13 cellular contexts compared by ENCODE assay signal in the genomic region with DNA sequence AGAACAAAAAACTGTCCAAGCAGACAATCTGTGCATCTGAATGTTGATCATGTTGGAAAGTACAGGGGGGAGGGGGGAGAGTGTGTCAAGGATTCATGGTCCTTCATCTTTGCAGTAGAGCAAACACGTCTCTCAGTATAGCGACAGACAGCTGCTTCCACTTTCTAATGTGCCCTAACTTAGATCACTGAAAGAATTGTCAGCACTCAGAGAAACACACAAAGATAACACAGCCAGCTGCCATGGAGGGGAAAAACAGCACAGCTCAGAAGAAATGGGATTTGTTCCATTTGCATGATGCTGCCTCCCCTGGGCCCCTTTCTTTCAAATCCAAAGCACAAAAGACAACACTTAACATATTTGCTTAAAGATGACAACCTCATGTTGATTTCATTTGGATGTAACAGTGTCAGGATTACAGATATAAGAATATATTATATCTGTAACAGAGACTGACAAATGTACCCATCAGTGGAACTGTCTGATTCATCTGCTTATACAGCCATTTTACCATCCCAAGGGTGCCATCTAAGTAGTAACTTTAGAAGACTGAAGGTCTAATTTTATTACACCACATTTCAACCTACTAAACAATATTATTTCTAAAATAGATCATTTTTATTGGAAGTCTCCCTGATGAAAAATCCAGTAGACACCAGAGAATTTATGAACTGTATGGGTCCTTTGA. TPM values are rescaled to one million over a fixed set of nuclear protein-coding genes. Genes with fewer than 3 reads are reported as not detected.
DNase-seq lines count a peak whose midpoint lies in the region; ATAC-seq and TF ChIP-seq lines count a peak whose summit lies in the region.
"Had no signal": no experiment of that assay in that cellular context is flagged by ENCODE, and none has a peak within 500 bp of the region (broad histone marks: within the 10 kb centered on the region; RNA-seq: fewer than 3 reads in every experiment).

No MANE protein-coding gene starts in this region.

- ATAC-seq in left lobe of liver, result no peak
- ATAC-seq: activated CD4-positive, CD25-positive, alpha-beta regulatory T cell treated with anti-CD3 and anti-CD28 coated beads, Interleukin-2, amount 50 U/mL, for 24 hours; mucosa of descending colon had no signal

- peak overlapping the region; percentile 16 to 83; a peak in 3 of 4 replicates for H3K27ac ChIP-seq in SK-N-SH (ENCODE audit: low read depth in 2 of 2, low read length in 1 of 2)
- H3K27ac ChIP-seq in right atrium auricular region, result peak overlapping the region; percentile 36 to 41

- no peaks in the 10 kb centered on the region for H3K9me2 ChIP-seq in SK-N-SH

- 0 out of 2 replicates have a peak, but pooled peaks have one; percentile 9 for TF ChIP-seq RAD21 in SK-N-SH (IDR thresholded peaks at IDR 0.05; ENCODE audit: low read length)

- CTCF ChIA-PET in SK-N-SH (lab: Yijun Ruan, JAX), result interaction anchor here (0.9 to 1.1 kb wide), 3 partner anchors 9 to 372 kb away, joined by 3 read pairs; no protein-coding TSS in a partner anchor

- H3F3A ChIP-seq in SK-N-SH (replicated peaks; ENCODE audit: insufficient read depth), result no peaks in the 10 kb centered on the region

- DNase-seq in NCI-H187 treated with DMSO at 0.1 percent for 48 hours (lab: John Stamatoyannopoulos, UW) (peak; percentile 3), NCI-H187 (lab: John Stamatoyannopoulos, UW) (no peak), SK-N-SH (peak; percentile 49), right atrium auricular region (ENCODE audit: low spot score) (no peak), superior temporal gyrus (ENCODE audit: extremely low spot score) (peak; percentile 78), NCI-H2029 (lab: John Stamatoyannopoulos, UW) (no peak), left lobe of liver (ENCODE audit: low spot score) (no peak)
- no peak for DNase-seq in activated naive CD4-positive, alpha-beta T cell treated with Interleukin-2 at 50 U/mL for 16 hours
- DNase-seq: body of pancreas, DMS79, mucosa of descending colon had no signal

- H3K79me2 ChIP-seq in SK-N-SH (ENCODE audit: insufficient read depth), result no peaks in the 10 kb centered on the region

- no peak for TF ChIP-seq CTCF in SK-N-SH (IDR thresholded peaks at IDR 0.05)
- no peak for TF ChIP-seq CTCF in right atrium auricular region (IDR thresholded peaks at IDR 0.05)

- H4K20me1 ChIP-seq in SK-N-SH (ENCODE audit: insufficient read depth), result no peaks in the 10 kb centered on the region

- no peaks in the 10 kb centered on the region for H3K36me3 ChIP-seq in SK-N-SH (replicated peaks in 1 of 2; ENCODE audit: control insufficient read depth in 1 of 2, insufficient read depth in 2 of 2, low read length in 1 of 2)
- no peaks in the 10 kb centered on the region for H3K36me3 ChIP-seq in right atrium auricular region

- H3K27me3 ChIP-seq in SK-N-SH (ENCODE audit: insufficient read depth) (no peaks in the 10 kb centered on the region), right atrium auricular region (no peaks in the 10 kb centered on the region)
- H3K27me3 ChIP-seq: body of pancreas had no signal

- H3K4me2 ChIP-seq in SK-N-SH, result peak overlapping the region; percentile 37; the same call in 1 of the 2 replicates

- POLR2A ChIA-PET in SK-N-SH (lab: Yijun Ruan, JAX), result no interaction called here

- H3K9me3 ChIP-seq in SK-N-SH (no peaks in the 10 kb centered on the region), right atrium auricular region (no peaks in the 10 kb centered on the region)
- H3K9me3 ChIP-seq: body of pancreas, mucosa of descending colon had no signal

- TF ChIP-seq EP300 in SK-N-SH (IDR thresholded peaks at IDR 0.05; ENCODE audit: borderline replicate concordance in 1 of 2, low read depth in 1 of 2, low read length in 1 of 2), result no peak

- peaks cover 0 to 24% of the 10 kb centered on the region in 2 experiments; a peak in 2 of 4 replicates for H3K4me1 ChIP-seq in SK-N-SH (ENCODE audit: control insufficient read depth in 1 of 2, insufficient read depth in 2 of 2, low read depth in 1 of 2, low read length in 1 of 2)
- H3K4me1 ChIP-seq in right atrium auricular region, result peaks cover 0 to 48% of the 10 kb centered on the region in 2 donors

- no peak overlapping the region for H3K9ac ChIP-seq in SK-N-SH

- H2AFZ ChIP-seq in SK-N-SH (ENCODE audit: low read depth), result no peak overlapping the region

- WGBS in SK-N-SH (ENCODE audit: low lambda C conversion rate), result 20% methylated on average over 2 of the region's 2 CpGs

- H3K4me3 ChIP-seq in SK-N-SH (ENCODE audit: low read depth in 2 of 2, low read length in 1 of 2) (peak overlapping the region in 1 of 2 experiments; percentile 12; a peak in 1 of 4 replicates), right atrium auricular region (no peak overlapping the region)
- H3K4me3 ChIP-seq: body of pancreas, mucosa of descending colon had no signal

TF ChIP-seq in SK-N-SH, 30 proteins besides CTCF, POLR2A, EP300 and RAD21:
- TF ChIP-seq MXI1 (IDR thresholded peaks at IDR 0.05; ENCODE audit: low read depth, low read length) (0 out of 2 replicates have a peak, but pooled peaks have one; percentile 17), CHD2 (IDR thresholded peaks at IDR 0.05; ENCODE audit: low read length, partially characterized antibody) (peak; percentile 16)
- TF ChIP-seq, protein P1, sequence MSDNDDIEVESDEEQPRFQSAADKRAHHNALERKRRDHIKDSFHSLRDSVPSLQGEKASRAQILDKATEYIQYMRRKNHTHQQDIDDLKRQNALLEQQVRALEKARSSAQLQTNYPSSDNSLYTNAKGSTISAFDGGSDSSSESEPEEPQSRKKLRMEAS (IDR thresholded peaks at IDR 0.05; ENCODE audit: low read depth), result no peak

RNA-seq across cellular contexts. Expression of a gene that starts 17.7 kb away (rescaled TPM):
- 0.74 and 0.75 TPM in 2 replicates for polyA plus RNA-seq in SK-N-SH (2012; rRNA removed)
- polyA plus RNA-seq in SK-N-SH (2012; cell fraction: cytosol; rRNA removed), result 0.56 and 0.63 TPM in 2 replicates
- 0.83 and 2.0 TPM in 2 replicates for polyA plus RNA-seq in SK-N-SH (2012; cell fraction: nucleus; rRNA removed)
- total RNA-seq in right atrium auricular region (1 to 10 TPM; 8.9 to 9.8 TPM), left lobe of liver (6.0 TPM)
- polyA plus RNA-seq: IgD-negative memory B cell had no signal

Comparison
In these comparisons a context has a peak if more than half of its experiments do, and no peak if none do; other contexts are left out.
1. DNase-seq: peak in NCI-H187 treated with DMSO at 0.1 percent for 48 hours (single experiment), SK-N-SH (single experiment) and superior temporal gyrus (single experiment); none in NCI-H187 (0 of 2), right atrium auricular region (single experiment), NCI-H2029 (single experiment), activated naive CD4-positive, alpha-beta T cell treated with Interleukin-2 at 50 U/mL for 16 hours (single experiment) and left lobe of liver (single experiment).